Comparison of ENCODE assay signal across 1 cellular context in the genomic region with DNA sequence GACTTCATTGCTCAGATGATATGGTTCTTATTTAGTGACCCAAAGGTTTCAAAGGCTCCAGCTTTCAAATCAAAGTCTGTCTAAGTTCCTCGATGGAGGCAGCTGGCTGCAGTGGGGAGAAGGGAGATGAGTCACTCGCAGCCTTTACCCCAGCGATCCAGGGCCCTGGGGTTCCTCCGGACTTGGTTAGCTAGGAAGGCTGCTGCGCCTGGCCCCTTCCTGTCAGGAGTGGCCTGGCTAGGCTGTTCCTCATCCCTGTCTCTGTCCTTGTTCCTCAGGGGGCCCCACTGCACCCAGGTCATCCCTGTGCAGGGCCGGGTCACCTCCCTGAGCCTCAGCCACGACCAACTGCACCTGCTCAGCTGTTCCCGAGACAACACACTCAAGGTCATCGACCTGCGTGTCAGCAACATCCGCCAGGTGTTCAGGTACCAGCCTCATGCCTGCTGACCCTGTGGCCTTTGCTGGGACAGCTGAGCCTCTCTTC.
TF ChIP-seq lines count a peak whose summit lies in the region.

No MANE protein-coding gene starts in this region.

TF ChIP-seq in IMR-90, 13 proteins besides CTCF, POLR2A, EP300 and RAD21:
- TF ChIP-seq MAFK (IDR thresholded peaks at IDR 0.05; ENCODE audit: low read depth, low read length) (no peak), FOS (IDR thresholded peaks at IDR 0.05; ENCODE audit: low read depth, low read length) (no peak; the same call in 1 of the 2 replicates), CHD1 (IDR thresholded peaks at IDR 0.05; ENCODE audit: low read depth, low read length) (no peak)
- TF ChIP-seq, protein P1, sequence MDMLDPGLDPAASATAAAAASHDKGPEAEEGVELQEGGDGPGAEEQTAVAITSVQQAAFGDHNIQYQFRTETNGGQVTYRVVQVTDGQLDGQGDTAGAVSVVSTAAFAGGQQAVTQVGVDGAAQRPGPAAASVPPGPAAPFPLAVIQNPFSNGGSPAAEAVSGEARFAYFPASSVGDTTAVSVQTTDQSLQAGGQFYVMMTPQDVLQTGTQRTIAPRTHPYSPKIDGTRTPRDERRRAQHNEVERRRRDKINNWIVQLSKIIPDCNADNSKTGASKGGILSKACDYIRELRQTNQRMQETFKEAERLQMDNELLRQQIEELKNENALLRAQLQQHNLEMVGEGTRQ (IDR thresholded peaks at IDR 0.05; ENCODE audit: low read depth, low read length) = no peak
